ENCODE assay signal across 26 cellular contexts in the genomic region with DNA sequence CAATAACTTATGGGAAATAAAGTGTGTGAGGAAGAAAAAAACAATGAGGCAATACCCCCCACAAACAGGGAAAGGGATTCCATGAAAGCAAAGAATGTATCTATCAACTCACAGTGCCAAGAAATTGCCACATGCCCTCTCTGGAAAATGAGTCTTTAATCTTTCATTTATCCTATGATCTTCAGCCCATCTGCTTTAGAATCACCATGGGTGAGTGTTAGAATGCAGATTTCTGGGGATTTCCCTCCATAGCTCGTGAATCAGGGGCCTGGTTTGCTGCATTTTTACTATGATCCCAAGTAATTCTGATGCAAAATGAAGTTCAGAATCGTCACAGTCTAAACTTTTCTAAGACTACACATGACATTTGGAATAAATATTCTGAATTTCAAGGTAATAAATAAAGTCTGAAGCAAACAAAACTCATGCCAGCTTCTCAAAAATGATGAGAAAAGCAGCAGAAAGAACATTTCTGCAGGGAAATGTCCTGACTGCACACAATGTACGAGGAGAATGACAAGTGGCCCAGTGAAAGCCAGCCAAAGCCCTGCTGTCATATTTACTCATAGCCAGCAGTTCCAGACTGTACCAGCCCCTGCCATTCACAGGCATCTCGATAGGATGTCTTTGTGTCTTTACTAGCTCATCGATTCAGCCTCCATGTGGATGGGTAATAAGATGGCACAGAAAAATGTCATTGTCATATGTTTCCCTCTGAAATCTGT.
A peak's percentile ranks its signal among the peaks of the same experiment; 100 is the strongest.
DNase-seq lines count a peak whose midpoint lies in the region; ATAC-seq lines count a peak whose summit lies in the region.
"Had no signal": no experiment of that assay in that cellular context is flagged by ENCODE, and none has a peak within 500 bp of the region (broad histone marks: within the 10 kb centered on the region; RNA-seq: fewer than 3 reads in every experiment).

No MANE protein-coding gene starts in this region.

- peak; percentile 28 for DNase-seq in D341Med (ENCODE audit: low spot score)
- DNase-seq in stimulated activated effector memory CD8-positive, alpha-beta T cell treated with anti-CD3 and anti-CD28 coated beads, Interleukin-12 subunit alpha, Interleukin-12 subunit beta, amount 100 ng/mL, for 72 hours (ENCODE audit: low spot score in 2 of 2), result no peak
- DNase-seq: activated CD4-positive, CD25-positive, alpha-beta regulatory T cell treated with anti-CD3 and anti-CD28 coated beads, Interleukin-2, amount 50 U/mL, for 72 hours; activated CD8-positive, alpha-beta T cell treated with anti-CD3 and anti-CD28 coated beads, Interleukin-2, amount 10 ng/mL, durations not matched to agents 7 days and 5 days; activated naive CD4-positive, alpha-beta T cell; activated T-cell treated with anti-CD3 and anti-CD28 coated beads, Interleukin-2, amount 50 U/mL, for 4 hours; DMS153; H7; naive B cell; NCI-H1105 treated with DMSO at 0.1 percent for 48 hours; NCI-H2081 treated with DMSO at 0.1 percent for 48 hours; NCI-H526; OCI-M1; right cardiac atrium; Right ventricle myocardium superior; stimulated activated CD4-positive, alpha-beta T cell treated with anti-CD3 and anti-CD28 coated beads, Interleukin-12 subunit alpha, Interleukin-12 subunit beta, amount 100 ng/mL, for 4 hours; stimulated activated CD4-positive, alpha-beta T cell treated with anti-CD3 and anti-CD28 coated beads, Interleukin-4, amount 100 ng/mL, for 4 hours; stomach had no signal

- H3K4me3 Mint-ChIP-seq in stimulated activated effector memory CD8-positive, alpha-beta T cell treated with anti-CD3 and anti-CD28 coated beads, Interleukin-12 subunit alpha, Interleukin-12 subunit beta, amount 100 ng/mL, for 72 hours, result no peak overlapping the region
- H3K4me3 Mint-ChIP-seq: activated CD8-positive, alpha-beta T cell treated with anti-CD3 and anti-CD28 coated beads, Interleukin-2, amount 10 ng/mL, durations not matched to agents 7 days and 5 days; activated T-cell treated with anti-CD3 and anti-CD28 coated beads, Interleukin-2, amount 50 U/mL, for 4 hours; IgD-negative memory B cell; naive B cell had no signal

- H3K27ac ChIP-seq in angular gyrus (ENCODE audit: low read depth, low read length) (peak overlapping the region; percentile 99), layer of hippocampus (ENCODE audit: low read depth, low read length) (peak overlapping the region; percentile 98)
- H3K27ac ChIP-seq: epithelial cell of prostate, hepatocyte, stomach had no signal

- H3K27me3 ChIP-seq in layer of hippocampus (ENCODE audit: control insufficient read depth, insufficient read depth, low read length), result no peaks in the 10 kb centered on the region
- H3K27me3 ChIP-seq: hepatocyte, stomach had no signal

- ATAC-seq in stimulated activated effector memory CD8-positive, alpha-beta T cell treated with anti-CD3 and anti-CD28 coated beads, Interleukin-12 subunit alpha, Interleukin-12 subunit beta, amount 100 ng/mL, for 72 hours, result no peak
- ATAC-seq in GM21619 (IDR thresholded peaks at IDR 0.05; ENCODE audit: unreplicated experiment) (no peak), GM18517 (IDR thresholded peaks at IDR 0.05; ENCODE audit: unreplicated experiment) (no peak), HG02759 (IDR thresholded peaks at IDR 0.05; ENCODE audit: unreplicated experiment) (no peak)
- ATAC-seq: activated CD8-positive, alpha-beta T cell treated with anti-CD3 and anti-CD28 coated beads, Interleukin-2, amount 10 ng/mL, durations not matched to agents 7 days and 5 days; activated T-cell treated with anti-CD3 and anti-CD28 coated beads, Interleukin-2, amount 50 U/mL, for 4 hours; right cardiac atrium had no signal

- no peaks in the 10 kb centered on the region for H3K9me3 Mint-ChIP-seq in stimulated activated effector memory CD8-positive, alpha-beta T cell treated with anti-CD3 and anti-CD28 coated beads, Interleukin-12 subunit alpha, Interleukin-12 subunit beta, amount 100 ng/mL, for 72 hours
- H3K9me3 Mint-ChIP-seq: activated T-cell treated with anti-CD3 and anti-CD28 coated beads, Interleukin-2, amount 50 U/mL, for 4 hours; naive B cell had no signal

- peaks cover 48% of the 10 kb centered on the region for H3K4me1 Mint-ChIP-seq in stimulated activated effector memory CD8-positive, alpha-beta T cell treated with anti-CD3 and anti-CD28 coated beads, Interleukin-12 subunit alpha, Interleukin-12 subunit beta, amount 100 ng/mL, for 72 hours

- H3K36me3 Mint-ChIP-seq in stimulated activated effector memory CD8-positive, alpha-beta T cell treated with anti-CD3 and anti-CD28 coated beads, Interleukin-12 subunit alpha, Interleukin-12 subunit beta, amount 100 ng/mL, for 72 hours, result no peaks in the 10 kb centered on the region

- peak overlapping the region; percentile 51 for H3K27ac Mint-ChIP-seq in stimulated activated effector memory CD8-positive, alpha-beta T cell treated with anti-CD3 and anti-CD28 coated beads, Interleukin-12 subunit alpha, Interleukin-12 subunit beta, amount 100 ng/mL, for 72 hours
- H3K27ac Mint-ChIP-seq: activated CD8-positive, alpha-beta T cell treated with anti-CD3 and anti-CD28 coated beads, Interleukin-2, amount 10 ng/mL, durations not matched to agents 7 days and 5 days had no signal
